In genomic region chr18:25896178-25896780, GRCh38 we compare ENCODE assay signal across 7 cellular contexts.
DNase-seq lines count a peak whose midpoint lies in the region; ATAC-seq and TF ChIP-seq lines count a peak whose summit lies in the region.

No MANE protein-coding gene starts in this region.

- H3K36me3 ChIP-seq in lower lobe of right lung = no peaks in the 10 kb centered on the region

- H3K4me3 ChIP-seq in lower lobe of right lung = no peak overlapping the region

- intact Hi-C loops in lower lobe of right lung (cut with DNase I) = no loop called here

- ATAC-seq in GM19395 (IDR thresholded peaks at IDR 0.05; ENCODE audit: unreplicated experiment) = peak; percentile 76
- peak; percentile 85 for ATAC-seq in HG03439 (IDR thresholded peaks at IDR 0.05; ENCODE audit: unreplicated experiment)
- ATAC-seq in lower lobe of right lung = peak in 1 of 2 donors; percentile 42

- no peak overlapping the region for H3K27ac ChIP-seq in lower lobe of right lung

- H3K9me3 ChIP-seq in lower lobe of right lung = no peaks in the 10 kb centered on the region

- TF ChIP-seq CTCF in lower lobe of right lung (IDR thresholded peaks at IDR 0.05) = peak; percentile 63

- H3K27me3 ChIP-seq in lower lobe of right lung (ENCODE audit: low read depth) = no peaks in the 10 kb centered on the region

- H3K4me1 ChIP-seq in lower lobe of right lung = no peaks in the 10 kb centered on the region

- DNase-seq in EH (ENCODE audit: low read depth) (peak; percentile 58), NOMO-1 treated with dmso at 0.1 percent for 144 hours (lab: John Stamatoyannopoulos, UW; ENCODE audit: unreplicated experiment) (peak; percentile 1), cerebellum (ENCODE audit: low spot score) (peak; percentile 26), lower lobe of right lung (no peak), NCI-H774 (lab: John Stamatoyannopoulos, UW) (no peak)

Comparison
In these comparisons a context has a peak if more than half of its experiments do, and no peak if none do; other contexts are left out.
1. DNase-seq: peak in EH (single experiment), NOMO-1 treated with dmso at 0.1 percent for 144 hours (single experiment) and cerebellum (single experiment); none in lower lobe of right lung (single experiment) and NCI-H774 (single experiment).